24 cellular contexts compared by ENCODE assay signal in the genomic region with DNA sequence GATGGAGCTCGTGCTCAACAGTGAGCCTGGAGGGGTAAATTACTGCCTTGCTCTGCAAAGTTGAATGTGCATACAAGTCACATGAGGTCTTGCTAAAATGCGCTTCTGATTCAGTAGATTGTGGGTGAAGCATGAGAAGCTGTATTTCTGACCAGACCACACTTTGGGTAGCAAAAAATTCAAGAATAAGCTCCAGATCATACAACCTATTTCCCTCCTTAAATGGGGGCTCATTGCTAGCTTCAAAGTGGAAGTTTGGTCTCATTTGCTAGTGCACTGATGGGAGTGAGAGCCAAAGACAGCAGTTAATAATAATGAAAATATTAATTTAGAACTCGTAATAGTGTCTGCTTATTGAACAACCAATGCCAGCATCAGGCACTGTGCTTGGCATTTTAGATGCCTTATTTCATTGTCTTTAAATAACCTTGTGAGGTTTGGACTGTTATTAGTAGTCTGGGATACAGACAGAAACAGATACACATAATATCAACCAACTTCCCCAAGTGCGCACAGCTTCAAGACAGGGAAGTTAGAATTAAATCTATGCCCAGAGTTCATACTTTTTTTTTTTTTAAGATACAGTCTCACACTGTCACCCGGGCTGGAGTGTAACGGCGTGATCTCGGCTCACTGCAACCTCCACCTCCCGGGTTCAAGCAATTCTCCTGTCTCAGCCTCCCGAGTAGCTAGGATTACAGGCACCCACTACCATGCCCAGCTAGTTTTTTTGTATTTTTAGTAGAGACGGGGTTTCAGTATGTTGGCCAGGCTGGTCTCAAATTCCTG. TPM values are rescaled to one million over a fixed set of nuclear protein-coding genes. Genes with fewer than 3 reads are reported as not detected.
"Had no signal": no experiment of that assay in that cellular context is flagged by ENCODE, and none has a peak within 500 bp of the region (broad histone marks: within the 10 kb centered on the region; RNA-seq: fewer than 3 reads in every experiment).

No MANE protein-coding gene starts in this region.

- ATAC-seq: lower lobe of right lung; naive thymus-derived CD8-positive, alpha-beta T cell; stimulated activated effector memory CD8-positive, alpha-beta T cell treated with anti-CD3 and anti-CD28 coated beads, Interleukin-12 subunit alpha, Interleukin-12 subunit beta, amount 100 ng/mL, for 72 hours had no signal

- H3K4me3 ChIP-seq: lower lobe of right lung, neural progenitor cell, right atrium auricular region, sigmoid colon, spleen, suprapubic skin, tibial nerve, uterus had no signal

- H3K4me1 Mint-ChIP-seq: naive thymus-derived CD8-positive, alpha-beta T cell; nephron progenitor cell; neural progenitor cell; stimulated activated effector memory CD8-positive, alpha-beta T cell treated with anti-CD3 and anti-CD28 coated beads, Interleukin-12 subunit alpha, Interleukin-12 subunit beta, amount 100 ng/mL, for 72 hours had no signal

- H3K36me3 ChIP-seq: lower lobe of right lung, neural progenitor cell, neutrophil, sigmoid colon, spleen, suprapubic skin, tibial nerve, uterus had no signal

- H3K79me2 ChIP-seq: parathyroid adenoma had no signal

- H3K9ac ChIP-seq: neural progenitor cell, parathyroid adenoma had no signal

- FAIRE-seq: small intestine had no signal

- H3K27ac Mint-ChIP-seq: naive thymus-derived CD8-positive, alpha-beta T cell; nephron progenitor cell; neural progenitor cell; progenitor cell of endocrine pancreas; stimulated activated effector memory CD8-positive, alpha-beta T cell treated with anti-CD3 and anti-CD28 coated beads, Interleukin-12 subunit alpha, Interleukin-12 subunit beta, amount 100 ng/mL, for 72 hours; stimulated activated naive CD8-positive, alpha-beta T cell treated with anti-CD3 and anti-CD28 coated beads, Interleukin-15, Interleukin-2, amounts not matched to agents 100 ng/mL and 50 ng/mL, for 24 hours; type B pancreatic cell had no signal

- H2AFZ ChIP-seq: neural progenitor cell, parathyroid adenoma had no signal

- H3K36me3 Mint-ChIP-seq: neural progenitor cell; stimulated activated effector memory CD8-positive, alpha-beta T cell treated with anti-CD3 and anti-CD28 coated beads, Interleukin-12 subunit alpha, Interleukin-12 subunit beta, amount 100 ng/mL, for 72 hours; type B pancreatic cell had no signal

- H3K27ac ChIP-seq: lower lobe of right lung, neural progenitor cell, neutrophil, parathyroid adenoma, right atrium auricular region, spleen, suprapubic skin, tibial nerve, uterus had no signal

- DNase-seq: hippocampal formation; lower lobe of right lung; mammary epithelial cell; mesenchymal stem cell; naive thymus-derived CD8-positive, alpha-beta T cell; nephron progenitor cell; occipital lobe; sigmoid colon; small intestine; spleen; stimulated activated CD4-positive, alpha-beta T cell treated with anti-CD3 and anti-CD28 coated beads, Interleukin-4, amount 100 ng/mL, for 24 hours; stimulated activated naive CD4-positive, alpha-beta T cell; uterus had no signal

- H3K9me3 ChIP-seq: lower lobe of right lung, neutrophil, right atrium auricular region, sigmoid colon, spleen, suprapubic skin, tibial nerve, uterus had no signal

- H3K27me3 Mint-ChIP-seq: progenitor cell of endocrine pancreas had no signal

- H3K4me1 ChIP-seq: lower lobe of right lung, neural progenitor cell, parathyroid adenoma, right atrium auricular region, sigmoid colon, spleen, suprapubic skin, tibial nerve, uterus had no signal

- H3K9me3 Mint-ChIP-seq: nephron progenitor cell; neural progenitor cell; stimulated activated effector memory CD8-positive, alpha-beta T cell treated with anti-CD3 and anti-CD28 coated beads, Interleukin-12 subunit alpha, Interleukin-12 subunit beta, amount 100 ng/mL, for 72 hours; stimulated activated naive CD8-positive, alpha-beta T cell treated with anti-CD3 and anti-CD28 coated beads, Interleukin-15, Interleukin-2, amounts not matched to agents 100 ng/mL and 50 ng/mL, for 24 hours; type B pancreatic cell had no signal

- H3K4me3 Mint-ChIP-seq: naive thymus-derived CD8-positive, alpha-beta T cell; nephron progenitor cell; neural progenitor cell; stimulated activated effector memory CD8-positive, alpha-beta T cell treated with anti-CD3 and anti-CD28 coated beads, Interleukin-12 subunit alpha, Interleukin-12 subunit beta, amount 100 ng/mL, for 72 hours; stimulated activated naive CD8-positive, alpha-beta T cell treated with anti-CD3 and anti-CD28 coated beads, Interleukin-15, Interleukin-2, amounts not matched to agents 100 ng/mL and 50 ng/mL, for 24 hours; type B pancreatic cell had no signal

- H3K27me3 ChIP-seq: neural progenitor cell, neutrophil, right atrium auricular region, sigmoid colon, spleen, suprapubic skin, tibial nerve, uterus had no signal

- H3K4me2 ChIP-seq: neural progenitor cell had no signal

RNA-seq across cellular contexts. Expression of a gene that starts 18.0 kb away (rescaled TPM):
- total RNA-seq: kidney epithelial cell; mammary epithelial cell; naive thymus-derived CD8-positive, alpha-beta T cell had no signal
- polyA plus RNA-seq: mammary epithelial cell; naive thymus-derived CD8-positive, alpha-beta T cell had no signal
